Comparison of ENCODE assay signal across 14 cellular contexts in the genomic region with DNA sequence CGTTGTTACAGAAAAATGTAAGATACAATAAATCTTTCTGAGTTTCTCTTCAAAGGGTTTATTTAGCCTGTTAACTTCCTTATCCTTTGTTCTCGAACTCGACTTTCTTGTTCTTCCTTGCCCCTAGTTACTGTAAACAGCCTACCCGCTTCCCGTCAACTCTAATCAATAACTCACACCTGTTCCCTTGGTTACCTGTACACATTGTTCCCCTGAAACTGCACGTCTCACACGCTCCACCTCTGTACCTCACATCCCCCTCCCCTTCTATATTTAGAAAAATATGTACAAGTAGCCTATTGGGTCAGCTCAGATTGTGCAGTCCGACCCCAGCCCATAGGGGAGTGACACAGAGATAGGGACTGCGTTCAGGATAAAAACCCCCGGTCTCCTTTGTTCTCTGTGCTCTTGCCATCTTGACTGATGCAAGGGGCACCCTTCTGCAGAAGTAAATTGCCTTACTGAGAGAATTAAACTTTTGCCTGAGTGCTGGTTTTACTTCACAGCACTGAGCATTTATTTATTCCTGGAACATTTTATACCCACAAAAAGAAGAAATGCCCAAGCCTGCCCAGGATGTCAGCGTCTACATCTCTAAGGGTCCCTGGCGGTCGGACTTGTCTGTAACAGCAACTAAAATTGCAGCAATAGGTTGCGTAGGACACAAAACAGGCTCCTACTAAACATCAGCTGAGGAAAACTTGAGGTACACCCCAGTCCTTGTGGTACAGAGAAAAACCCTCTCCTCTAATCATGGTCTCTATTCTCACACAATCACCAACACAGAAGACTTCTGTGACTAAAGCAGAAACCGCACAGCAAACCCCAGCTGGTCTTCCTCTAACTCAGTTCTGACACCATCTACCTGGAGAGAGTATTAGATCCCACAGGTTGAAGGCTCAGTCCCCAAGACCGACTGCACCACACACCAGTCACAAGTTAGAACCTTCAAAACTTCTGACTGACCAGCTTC. TPM values are rescaled to one million over a fixed set of nuclear protein-coding genes. Genes with fewer than 3 reads are reported as not detected.
A peak's percentile ranks its signal among the peaks of the same experiment; 100 is the strongest.
DNase-seq lines count a peak whose midpoint lies in the region; ATAC-seq and TF ChIP-seq lines count a peak whose summit lies in the region.
"Had no signal": no experiment of that assay in that cellular context is flagged by ENCODE, and none has a peak within 500 bp of the region (broad histone marks: within the 10 kb centered on the region; RNA-seq: fewer than 3 reads in every experiment).

No MANE protein-coding gene starts in this region.

- no peak for DNase-seq in activated T-cell treated with anti-CD3 and anti-CD28 coated beads, Interleukin-2, amount 50 U/mL, for 72 hours
- no peak for DNase-seq in activated T-cell treated with anti-CD3 and anti-CD28 coated beads, Interleukin-2, amount 50 U/mL, for 1 hour
- DNase-seq in activated naive CD8-positive, alpha-beta T cell treated with anti-CD3 and anti-CD28 coated beads, Interleukin-2, amount 50 U/mL, for 24 hours = no peak
- peak; percentile 45 for DNase-seq in kidney tubule cell (ENCODE audit: low spot score)
- DNase-seq in suprapubic skin (ENCODE audit: low spot score in 2 of 2) = no peak
- DNase-seq in thyroid gland = no peak
- no peak for DNase-seq in stimulated activated CD4-positive, alpha-beta T cell treated with anti-CD3 and anti-CD28 coated beads, Interleukin-12 subunit alpha, Interleukin-12 subunit beta, amount 100 ng/mL, for 4 hours
- DNase-seq: activated T-cell treated with anti-CD3 and anti-CD28 coated beads for 4 hours; caudate nucleus; GF-D8; NCI-H1105; stimulated activated CD4-positive, alpha-beta T cell treated with anti-CD3 and anti-CD28 coated beads, Interleukin-4, amount 100 ng/mL, for 4 hours; T-helper 9 cell had no signal

- H3K27me3 ChIP-seq in suprapubic skin (no peaks in the 10 kb centered on the region), thyroid gland (no peaks in the 10 kb centered on the region)

- TF ChIP-seq POLR2A in suprapubic skin (IDR thresholded peaks at IDR 0.05) (no peak), thyroid gland (IDR thresholded peaks at IDR 0.05) (no peak)

- WGBS in suprapubic skin = 71% methylated on average over 16 of the region's 16 CpGs
- WGBS in thyroid gland, 2 donors = 90% methylated on average over 16 of the region's 16 CpGs

- intact Hi-C loops in thyroid gland (cut with DNase I) = no loop called here

- H3K9me3 Mint-ChIP-seq in activated T-cell treated with anti-CD3 and anti-CD28 coated beads, Interleukin-2, amount 50 U/mL, for 72 hours = no peaks in the 10 kb centered on the region
- H3K9me3 Mint-ChIP-seq in activated naive CD8-positive, alpha-beta T cell treated with anti-CD3 and anti-CD28 coated beads, Interleukin-2, amount 50 U/mL, for 24 hours = peaks cover 5% of the 10 kb centered on the region

- H3K4me3 Mint-ChIP-seq in activated T-cell treated with anti-CD3 and anti-CD28 coated beads, Interleukin-2, amount 50 U/mL, for 72 hours = peak overlapping the region in 1 of 2 donors; percentile 1
- no peak overlapping the region for H3K4me3 Mint-ChIP-seq in activated naive CD8-positive, alpha-beta T cell treated with anti-CD3 and anti-CD28 coated beads, Interleukin-2, amount 50 U/mL, for 24 hours

- TF ChIP-seq CTCF in suprapubic skin (IDR thresholded peaks at IDR 0.05) (no peak), thyroid gland (IDR thresholded peaks at IDR 0.05) (no peak)

- peaks cover 32% of the 10 kb centered on the region for H3K36me3 ChIP-seq in suprapubic skin
- H3K36me3 ChIP-seq in thyroid gland = peaks cover 3 to 11% of the 10 kb centered on the region in 2 donors

- TF ChIP-seq EP300 in suprapubic skin (IDR thresholded peaks at IDR 0.05) = no peak

- H3K27ac ChIP-seq in suprapubic skin (peak overlapping the region; percentile 70), thyroid gland (no peak overlapping the region)

- peak overlapping the region; percentile 14 for H3K27ac Mint-ChIP-seq in activated T-cell treated with anti-CD3 and anti-CD28 coated beads, Interleukin-2, amount 50 U/mL, for 72 hours
- peak overlapping the region; percentile 3 for H3K27ac Mint-ChIP-seq in activated naive CD8-positive, alpha-beta T cell treated with anti-CD3 and anti-CD28 coated beads, Interleukin-2, amount 50 U/mL, for 24 hours

- no peaks in the 10 kb centered on the region for H3K27me3 Mint-ChIP-seq in activated T-cell treated with anti-CD3 and anti-CD28 coated beads, Interleukin-2, amount 50 U/mL, for 72 hours (ENCODE audit: low read depth)
- H3K27me3 Mint-ChIP-seq in activated naive CD8-positive, alpha-beta T cell treated with anti-CD3 and anti-CD28 coated beads, Interleukin-2, amount 50 U/mL, for 24 hours = no peaks in the 10 kb centered on the region

- H3K9me3 ChIP-seq in suprapubic skin = no peaks in the 10 kb centered on the region
- no peaks in the 10 kb centered on the region for H3K9me3 ChIP-seq in thyroid gland

- H3K4me1 ChIP-seq in suprapubic skin (peaks cover 14% of the 10 kb centered on the region), thyroid gland (no peaks in the 10 kb centered on the region)

- peaks cover 43% of the 10 kb centered on the region for H3K4me1 Mint-ChIP-seq in activated T-cell treated with anti-CD3 and anti-CD28 coated beads, Interleukin-2, amount 50 U/mL, for 72 hours (ENCODE audit: low read depth)
- H3K4me1 Mint-ChIP-seq in activated naive CD8-positive, alpha-beta T cell treated with anti-CD3 and anti-CD28 coated beads, Interleukin-2, amount 50 U/mL, for 24 hours = peaks cover 26% of the 10 kb centered on the region

- peaks cover 7 to 33% of the 10 kb centered on the region in 2 donors for H3K36me3 Mint-ChIP-seq in activated T-cell treated with anti-CD3 and anti-CD28 coated beads, Interleukin-2, amount 50 U/mL, for 72 hours (ENCODE audit: insufficient read depth in 2 of 2)
- peaks cover 38% of the 10 kb centered on the region for H3K36me3 Mint-ChIP-seq in activated naive CD8-positive, alpha-beta T cell treated with anti-CD3 and anti-CD28 coated beads, Interleukin-2, amount 50 U/mL, for 24 hours (ENCODE audit: low read depth)

- no peak for ATAC-seq in activated T-cell treated with anti-CD3 and anti-CD28 coated beads, Interleukin-2, amount 50 U/mL, for 72 hours (replicated peaks in 1 of 2)
- ATAC-seq in activated naive CD8-positive, alpha-beta T cell treated with anti-CD3 and anti-CD28 coated beads, Interleukin-2, amount 50 U/mL, for 24 hours = no peak
- no peak for ATAC-seq in GM21526 (IDR thresholded peaks at IDR 0.05; ENCODE audit: low FRiP score, unreplicated experiment)

- no peak overlapping the region for H3K4me3 ChIP-seq in suprapubic skin
- H3K4me3 ChIP-seq in thyroid gland (replicated peaks in 1 of 3) = no peak overlapping the region

RNA-seq across cellular contexts. Expression of gene WDR45B, which starts 11.3 kb away (rescaled TPM):
- total RNA-seq in activated T-cell treated with anti-CD3 and anti-CD28 coated beads, Interleukin-2, amount 50 U/mL, for 72 hours = 10 to 100 TPM; 51.1 to 52.3 TPM
- total RNA-seq in suprapubic skin (10 to 100 TPM; 70.1 to 96.8 (median 90.0) TPM), thyroid gland (10 to 100 TPM; 79.3 to 95.9 (median 84.2) TPM)
